In the genomic region with DNA sequence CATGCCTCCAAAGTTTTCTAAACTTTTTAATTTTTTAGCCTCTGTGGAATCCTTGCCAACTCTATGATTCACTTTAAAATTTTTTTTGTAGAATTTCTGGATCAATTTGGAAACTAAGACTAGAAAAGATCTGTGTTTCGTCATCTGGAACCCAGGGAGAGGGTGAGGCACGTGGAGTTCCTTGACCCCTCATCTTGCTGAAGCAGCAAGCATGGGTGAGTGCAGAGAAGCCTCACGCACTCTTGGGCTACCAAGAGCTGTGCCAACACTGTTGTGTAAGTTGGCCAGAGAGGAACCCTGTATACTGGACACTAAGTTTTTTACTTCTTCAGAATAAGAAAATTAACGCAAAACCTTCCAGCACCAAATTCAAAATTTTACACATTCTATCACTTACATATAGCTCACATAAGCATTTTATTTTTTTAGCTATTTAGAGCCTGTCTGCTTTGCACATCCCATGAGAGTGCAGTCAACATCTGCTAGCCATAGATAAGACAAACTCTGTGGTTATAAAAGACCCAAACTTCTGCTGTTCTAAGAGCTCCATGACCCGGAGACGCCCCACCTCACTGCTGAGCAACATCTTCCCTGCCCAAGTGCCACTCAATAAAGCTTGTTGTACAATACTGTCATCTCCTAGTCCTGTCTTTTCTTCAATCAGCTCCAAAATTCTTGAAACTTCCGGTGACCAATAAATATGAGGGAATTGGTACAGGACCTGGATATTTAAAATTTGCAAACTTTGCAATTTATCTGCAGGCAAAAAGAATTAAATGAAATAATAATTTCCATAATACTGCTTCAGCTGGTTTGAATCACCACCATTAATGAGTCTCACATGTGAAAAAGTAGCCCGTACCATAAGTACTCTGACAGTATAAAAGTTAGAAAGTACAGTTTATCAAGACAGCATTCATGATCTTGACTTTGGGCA, we compare ENCODE assay signal across 1 cellular context.
TF ChIP-seq lines count a peak whose summit lies in the region.

No MANE protein-coding gene starts in this region.

TF ChIP-seq in A549, 52 proteins besides CTCF, POLR2A, EP300 and RAD21 (continued from another document):
- TF ChIP-seq, protein P1, sequence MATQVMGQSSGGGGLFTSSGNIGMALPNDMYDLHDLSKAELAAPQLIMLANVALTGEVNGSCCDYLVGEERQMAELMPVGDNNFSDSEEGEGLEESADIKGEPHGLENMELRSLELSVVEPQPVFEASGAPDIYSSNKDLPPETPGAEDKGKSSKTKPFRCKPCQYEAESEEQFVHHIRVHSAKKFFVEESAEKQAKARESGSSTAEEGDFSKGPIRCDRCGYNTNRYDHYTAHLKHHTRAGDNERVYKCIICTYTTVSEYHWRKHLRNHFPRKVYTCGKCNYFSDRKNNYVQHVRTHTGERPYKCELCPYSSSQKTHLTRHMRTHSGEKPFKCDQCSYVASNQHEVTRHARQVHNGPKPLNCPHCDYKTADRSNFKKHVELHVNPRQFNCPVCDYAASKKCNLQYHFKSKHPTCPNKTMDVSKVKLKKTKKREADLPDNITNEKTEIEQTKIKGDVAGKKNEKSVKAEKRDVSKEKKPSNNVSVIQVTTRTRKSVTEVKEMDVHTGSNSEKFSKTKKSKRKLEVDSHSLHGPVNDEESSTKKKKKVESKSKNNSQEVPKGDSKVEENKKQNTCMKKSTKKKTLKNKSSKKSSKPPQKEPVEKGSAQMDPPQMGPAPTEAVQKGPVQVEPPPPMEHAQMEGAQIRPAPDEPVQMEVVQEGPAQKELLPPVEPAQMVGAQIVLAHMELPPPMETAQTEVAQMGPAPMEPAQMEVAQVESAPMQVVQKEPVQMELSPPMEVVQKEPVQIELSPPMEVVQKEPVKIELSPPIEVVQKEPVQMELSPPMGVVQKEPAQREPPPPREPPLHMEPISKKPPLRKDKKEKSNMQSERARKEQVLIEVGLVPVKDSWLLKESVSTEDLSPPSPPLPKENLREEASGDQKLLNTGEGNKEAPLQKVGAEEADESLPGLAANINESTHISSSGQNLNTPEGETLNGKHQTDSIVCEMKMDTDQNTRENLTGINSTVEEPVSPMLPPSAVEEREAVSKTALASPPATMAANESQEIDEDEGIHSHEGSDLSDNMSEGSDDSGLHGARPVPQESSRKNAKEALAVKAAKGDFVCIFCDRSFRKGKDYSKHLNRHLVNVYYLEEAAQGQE (IDR thresholded peaks at IDR 0.05): no peak
